ENCODE assay signal across 20 cellular contexts in the genomic region with DNA sequence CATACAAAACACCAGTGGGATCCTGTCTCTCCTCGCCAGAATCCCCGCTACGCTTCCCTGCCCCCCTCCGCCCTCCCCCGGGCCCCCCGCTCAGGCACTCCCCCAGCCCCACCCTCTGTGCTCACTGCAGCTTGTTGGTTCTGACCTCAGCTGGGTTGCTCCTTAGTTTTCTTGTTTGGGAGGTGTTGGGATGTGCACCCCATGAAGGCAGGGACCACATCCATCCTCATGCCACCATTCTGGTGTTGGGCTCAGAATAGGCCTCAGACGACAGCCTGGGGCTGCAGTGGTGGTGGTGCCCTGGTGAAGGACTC.
"Had no signal": no experiment of that assay in that cellular context is flagged by ENCODE, and none has a peak within 500 bp of the region (broad histone marks: within the 10 kb centered on the region; RNA-seq: fewer than 3 reads in every experiment).

No MANE protein-coding gene starts in this region.

- DNase-seq: cortex of kidney; effector CD8-positive, alpha-beta T cell; gastrocnemius medialis; left cardiac atrium; left ventricle myocardium superior; mesenchymal stem cell; midbrain; occipital lobe; stimulated activated CD4-positive, alpha-beta T cell treated with anti-CD3 and anti-CD28 coated beads, Interleukin-4, amount 100 ng/mL, for 4 hours; stimulated activated naive CD4-positive, alpha-beta T cell; substantia nigra; transverse colon had no signal

- H3K36me3 ChIP-seq: neural progenitor cell, transverse colon had no signal

- H3K4me2 ChIP-seq: neural progenitor cell had no signal

- H3K27me3 ChIP-seq: gastrocnemius medialis, sigmoid colon had no signal

- H2AFZ ChIP-seq: neural progenitor cell had no signal

- H3K27ac ChIP-seq: dorsolateral prefrontal cortex, neural progenitor cell, sigmoid colon, stomach, thoracic aorta, transverse colon had no signal

- H3K27ac Mint-ChIP-seq: natural killer cell treated with Interleukin-12 subunit alpha and Interleukin-12 subunit beta and Interleukin-15 and Interleukin-18, amount 100 ng/mL, for 72 hours; neural progenitor cell had no signal

- H3K9me3 Mint-ChIP-seq: natural killer cell treated with Interleukin-12 subunit alpha and Interleukin-12 subunit beta and Interleukin-15 and Interleukin-18, amount 100 ng/mL, for 72 hours had no signal

- H3K4me1 ChIP-seq: neural progenitor cell had no signal

- H3K4me3 Mint-ChIP-seq: natural killer cell treated with Interleukin-12 subunit alpha and Interleukin-12 subunit beta and Interleukin-15 and Interleukin-18, amount 100 ng/mL, for 72 hours; neural progenitor cell had no signal

- H3K4me3 ChIP-seq: dorsolateral prefrontal cortex, gastrocnemius medialis, lung, neural progenitor cell, sigmoid colon, skin epidermis, stomach, transverse colon had no signal
